In the genomic region with DNA sequence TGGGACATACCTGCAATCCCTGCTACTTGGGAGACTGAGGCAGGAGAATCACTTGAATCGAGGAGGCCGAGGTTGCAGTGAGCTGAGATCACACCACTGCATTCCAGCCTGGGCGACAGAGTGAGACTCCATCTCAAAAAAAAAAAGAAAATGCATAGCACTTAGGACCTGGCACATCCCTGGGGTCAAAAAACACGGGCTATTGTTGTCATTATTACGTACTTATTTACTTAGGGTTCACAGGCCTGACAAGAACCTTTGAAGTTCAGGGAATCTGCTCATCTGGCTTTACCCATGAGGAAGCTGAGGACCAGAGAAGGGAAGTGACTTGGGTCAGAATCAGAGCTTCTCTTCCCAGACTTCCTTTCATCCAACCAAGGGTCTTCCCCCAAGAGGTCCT, we compare ENCODE assay signal across 1 cellular context.
A peak's percentile ranks its signal among the peaks of the same experiment; 100 is the strongest.
TF ChIP-seq lines count a peak whose summit lies in the region.

No MANE protein-coding gene starts in this region.

TF ChIP-seq in HepG2, 621 proteins besides CTCF, POLR2A, EP300 and RAD21 (continued from another document and continues in another):
- TF ChIP-seq, protein P1, sequence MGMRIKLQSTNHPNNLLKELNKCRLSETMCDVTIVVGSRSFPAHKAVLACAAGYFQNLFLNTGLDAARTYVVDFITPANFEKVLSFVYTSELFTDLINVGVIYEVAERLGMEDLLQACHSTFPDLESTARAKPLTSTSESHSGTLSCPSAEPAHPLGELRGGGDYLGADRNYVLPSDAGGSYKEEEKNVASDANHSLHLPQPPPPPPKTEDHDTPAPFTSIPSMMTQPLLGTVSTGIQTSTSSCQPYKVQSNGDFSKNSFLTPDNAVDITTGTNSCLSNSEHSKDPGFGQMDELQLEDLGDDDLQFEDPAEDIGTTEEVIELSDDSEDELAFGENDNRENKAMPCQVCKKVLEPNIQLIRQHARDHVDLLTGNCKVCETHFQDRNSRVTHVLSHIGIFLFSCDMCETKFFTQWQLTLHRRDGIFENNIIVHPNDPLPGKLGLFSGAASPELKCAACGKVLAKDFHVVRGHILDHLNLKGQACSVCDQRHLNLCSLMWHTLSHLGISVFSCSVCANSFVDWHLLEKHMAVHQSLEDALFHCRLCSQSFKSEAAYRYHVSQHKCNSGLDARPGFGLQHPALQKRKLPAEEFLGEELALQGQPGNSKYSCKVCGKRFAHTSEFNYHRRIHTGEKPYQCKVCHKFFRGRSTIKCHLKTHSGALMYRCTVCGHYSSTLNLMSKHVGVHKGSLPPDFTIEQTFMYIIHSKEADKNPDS (CRISPR knock-in tag; IDR thresholded peaks at IDR 0.05): no peak
- TF ChIP-seq, protein P2, sequence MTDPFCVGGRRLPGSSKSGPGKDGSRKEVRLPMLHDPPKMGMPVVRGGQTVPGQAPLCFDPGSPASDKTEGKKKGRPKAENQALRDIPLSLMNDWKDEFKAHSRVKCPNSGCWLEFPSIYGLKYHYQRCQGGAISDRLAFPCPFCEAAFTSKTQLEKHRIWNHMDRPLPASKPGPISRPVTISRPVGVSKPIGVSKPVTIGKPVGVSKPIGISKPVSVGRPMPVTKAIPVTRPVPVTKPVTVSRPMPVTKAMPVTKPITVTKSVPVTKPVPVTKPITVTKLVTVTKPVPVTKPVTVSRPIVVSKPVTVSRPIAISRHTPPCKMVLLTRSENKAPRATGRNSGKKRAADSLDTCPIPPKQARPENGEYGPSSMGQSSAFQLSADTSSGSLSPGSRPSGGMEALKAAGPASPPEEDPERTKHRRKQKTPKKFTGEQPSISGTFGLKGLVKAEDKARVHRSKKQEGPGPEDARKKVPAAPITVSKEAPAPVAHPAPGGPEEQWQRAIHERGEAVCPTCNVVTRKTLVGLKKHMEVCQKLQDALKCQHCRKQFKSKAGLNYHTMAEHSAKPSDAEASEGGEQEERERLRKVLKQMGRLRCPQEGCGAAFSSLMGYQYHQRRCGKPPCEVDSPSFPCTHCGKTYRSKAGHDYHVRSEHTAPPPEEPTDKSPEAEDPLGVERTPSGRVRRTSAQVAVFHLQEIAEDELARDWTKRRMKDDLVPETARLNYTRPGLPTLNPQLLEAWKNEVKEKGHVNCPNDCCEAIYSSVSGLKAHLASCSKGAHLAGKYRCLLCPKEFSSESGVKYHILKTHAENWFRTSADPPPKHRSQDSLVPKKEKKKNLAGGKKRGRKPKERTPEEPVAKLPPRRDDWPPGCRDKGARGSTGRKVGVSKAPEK (CRISPR knock-in tag; IDR thresholded peaks at IDR 0.05; ENCODE audit: borderline replicate concordance): no peak
- peak; percentile 65; the same call in 1 of the 2 replicates for TF ChIP-seq NR2F2 (IDR thresholded peaks at IDR 0.05; ENCODE audit: borderline replicate concordance, low read depth)
- TF ChIP-seq ZFP82 (CRISPR knock-in tag; IDR thresholded peaks at IDR 0.05; ENCODE audit: borderline replicate concordance): no peak
- TF ChIP-seq, protein P3, sequence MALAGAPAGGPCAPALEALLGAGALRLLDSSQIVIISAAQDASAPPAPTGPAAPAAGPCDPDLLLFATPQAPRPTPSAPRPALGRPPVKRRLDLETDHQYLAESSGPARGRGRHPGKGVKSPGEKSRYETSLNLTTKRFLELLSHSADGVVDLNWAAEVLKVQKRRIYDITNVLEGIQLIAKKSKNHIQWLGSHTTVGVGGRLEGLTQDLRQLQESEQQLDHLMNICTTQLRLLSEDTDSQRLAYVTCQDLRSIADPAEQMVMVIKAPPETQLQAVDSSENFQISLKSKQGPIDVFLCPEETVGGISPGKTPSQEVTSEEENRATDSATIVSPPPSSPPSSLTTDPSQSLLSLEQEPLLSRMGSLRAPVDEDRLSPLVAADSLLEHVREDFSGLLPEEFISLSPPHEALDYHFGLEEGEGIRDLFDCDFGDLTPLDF (CRISPR knock-in tag; IDR thresholded peaks at IDR 0.05): no peak
- no peak for TF ChIP-seq TEAD2 (CRISPR knock-in tag; IDR thresholded peaks at IDR 0.05)
- TF ChIP-seq ARID2 (CRISPR knock-in tag; IDR thresholded peaks at IDR 0.05; ENCODE audit: borderline replicate concordance): no peak
- TF ChIP-seq PHF21A (CRISPR knock-in tag; IDR thresholded peaks at IDR 0.05): no peak; the same call in 1 of the 2 replicates
- TF ChIP-seq LCORL (IDR thresholded peaks at IDR 0.05): no peak
- peak; percentile 73; the same call in 1 of the 2 replicates for TF ChIP-seq LCORL (CRISPR knock-in tag; IDR thresholded peaks at IDR 0.05)
- TF ChIP-seq ZNF644 (CRISPR knock-in tag; IDR thresholded peaks at IDR 0.05; ENCODE audit: low read depth): no peak
- TF ChIP-seq ZNF501 (CRISPR knock-in tag; IDR thresholded peaks at IDR 0.05): no peak
- no peak for TF ChIP-seq ATM (IDR thresholded peaks at IDR 0.05; ENCODE audit: borderline replicate concordance)
- TF ChIP-seq, protein P4, sequence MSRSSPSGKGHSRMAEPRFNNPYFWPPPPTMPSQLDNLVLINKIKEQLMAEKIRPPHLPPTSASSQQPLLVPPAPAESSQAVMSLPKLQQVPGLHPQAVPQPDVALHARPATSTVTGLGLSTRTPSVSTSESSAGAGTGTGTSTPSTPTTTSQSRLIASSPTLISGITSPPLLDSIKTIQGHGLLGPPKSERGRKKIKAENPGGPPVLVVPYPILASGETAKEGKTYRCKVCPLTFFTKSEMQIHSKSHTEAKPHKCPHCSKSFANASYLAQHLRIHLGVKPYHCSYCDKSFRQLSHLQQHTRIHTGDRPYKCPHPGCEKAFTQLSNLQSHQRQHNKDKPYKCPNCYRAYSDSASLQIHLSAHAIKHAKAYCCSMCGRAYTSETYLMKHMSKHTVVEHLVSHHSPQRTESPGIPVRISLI (CRISPR knock-in tag; IDR thresholded peaks at IDR 0.05; ENCODE audit: borderline replicate concordance): peak; percentile 87
- TF ChIP-seq NFE2L1 (CRISPR knock-in tag; IDR thresholded peaks at IDR 0.05; ENCODE audit: borderline replicate concordance): no peak
- no peak for TF ChIP-seq ZNF10 (CRISPR knock-in tag; IDR thresholded peaks at IDR 0.05; ENCODE audit: borderline replicate concordance, low read depth)
- TF ChIP-seq TBX2 (CRISPR knock-in tag; IDR thresholded peaks at IDR 0.05; ENCODE audit: borderline replicate concordance): peak; percentile 61; the same call in 1 of the 2 replicates
- TF ChIP-seq MIER2 (CRISPR knock-in tag; IDR thresholded peaks at IDR 0.05): no peak
- TF ChIP-seq, protein P5, sequence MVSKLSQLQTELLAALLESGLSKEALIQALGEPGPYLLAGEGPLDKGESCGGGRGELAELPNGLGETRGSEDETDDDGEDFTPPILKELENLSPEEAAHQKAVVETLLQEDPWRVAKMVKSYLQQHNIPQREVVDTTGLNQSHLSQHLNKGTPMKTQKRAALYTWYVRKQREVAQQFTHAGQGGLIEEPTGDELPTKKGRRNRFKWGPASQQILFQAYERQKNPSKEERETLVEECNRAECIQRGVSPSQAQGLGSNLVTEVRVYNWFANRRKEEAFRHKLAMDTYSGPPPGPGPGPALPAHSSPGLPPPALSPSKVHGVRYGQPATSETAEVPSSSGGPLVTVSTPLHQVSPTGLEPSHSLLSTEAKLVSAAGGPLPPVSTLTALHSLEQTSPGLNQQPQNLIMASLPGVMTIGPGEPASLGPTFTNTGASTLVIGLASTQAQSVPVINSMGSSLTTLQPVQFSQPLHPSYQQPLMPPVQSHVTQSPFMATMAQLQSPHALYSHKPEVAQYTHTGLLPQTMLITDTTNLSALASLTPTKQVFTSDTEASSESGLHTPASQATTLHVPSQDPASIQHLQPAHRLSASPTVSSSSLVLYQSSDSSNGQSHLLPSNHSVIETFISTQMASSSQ (IDR thresholded peaks at IDR 0.05; ENCODE audit: low read depth): no peak
- TF ChIP-seq, protein P5 (CRISPR knock-in tag; IDR thresholded peaks at IDR 0.05; ENCODE audit: borderline replicate concordance): no peak
- no peak for TF ChIP-seq ZNF543 (CRISPR knock-in tag; IDR thresholded peaks at IDR 0.05)
- peak; percentile 16; the same call in 1 of the 2 replicates for TF ChIP-seq CEBPG (CRISPR knock-in tag; IDR thresholded peaks at IDR 0.05)
- TF ChIP-seq ZNF549 (CRISPR knock-in tag; IDR thresholded peaks at IDR 0.05): no peak
- TF ChIP-seq FOXK1 (CRISPR knock-in tag; IDR thresholded peaks at IDR 0.05; ENCODE audit: borderline replicate concordance, low read depth): no peak
- peak; percentile 79 for TF ChIP-seq CREM (IDR thresholded peaks at IDR 0.05)
- no peak for TF ChIP-seq CREM (CRISPR knock-in tag; IDR thresholded peaks at IDR 0.05)
- TF ChIP-seq ARHGAP35 (CRISPR knock-in tag; IDR thresholded peaks at IDR 0.05; ENCODE audit: borderline replicate concordance): no peak
- peak; percentile 64 for TF ChIP-seq BCL6 (CRISPR knock-in tag; IDR thresholded peaks at IDR 0.05)
- TF ChIP-seq MEF2D (CRISPR knock-in tag; IDR thresholded peaks at IDR 0.05): no peak
- TF ChIP-seq ZNF251 (CRISPR knock-in tag; IDR thresholded peaks at IDR 0.05): no peak
- no peak for TF ChIP-seq ZNF790 (CRISPR knock-in tag; IDR thresholded peaks at IDR 0.05; ENCODE audit: borderline replicate concordance)
- TF ChIP-seq TBX3 (IDR thresholded peaks at IDR 0.05; ENCODE audit: borderline replicate concordance): peak; percentile 52; the same call in 1 of the 2 replicates
- TF ChIP-seq, protein P6, sequence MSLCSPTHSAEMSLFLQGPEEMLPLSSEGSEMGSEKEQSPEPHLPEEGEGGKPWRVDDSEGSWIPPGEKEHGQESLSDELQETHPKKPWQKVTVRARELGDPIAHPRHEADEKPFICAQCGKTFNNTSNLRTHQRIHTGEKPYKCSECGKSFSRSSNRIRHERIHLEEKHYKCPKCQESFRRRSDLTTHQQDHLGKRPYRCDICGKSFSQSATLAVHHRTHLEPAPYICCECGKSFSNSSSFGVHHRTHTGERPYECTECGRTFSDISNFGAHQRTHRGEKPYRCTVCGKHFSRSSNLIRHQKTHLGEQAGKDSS (CRISPR knock-in tag; IDR thresholded peaks at IDR 0.05; ENCODE audit: borderline replicate concordance, low read depth): no peak
- TF ChIP-seq ZNF382 (CRISPR knock-in tag; IDR thresholded peaks at IDR 0.05; ENCODE audit: borderline replicate concordance): no peak
- TF ChIP-seq ZBTB38 (CRISPR knock-in tag; IDR thresholded peaks at IDR 0.05): no peak
- TF ChIP-seq, protein P7, sequence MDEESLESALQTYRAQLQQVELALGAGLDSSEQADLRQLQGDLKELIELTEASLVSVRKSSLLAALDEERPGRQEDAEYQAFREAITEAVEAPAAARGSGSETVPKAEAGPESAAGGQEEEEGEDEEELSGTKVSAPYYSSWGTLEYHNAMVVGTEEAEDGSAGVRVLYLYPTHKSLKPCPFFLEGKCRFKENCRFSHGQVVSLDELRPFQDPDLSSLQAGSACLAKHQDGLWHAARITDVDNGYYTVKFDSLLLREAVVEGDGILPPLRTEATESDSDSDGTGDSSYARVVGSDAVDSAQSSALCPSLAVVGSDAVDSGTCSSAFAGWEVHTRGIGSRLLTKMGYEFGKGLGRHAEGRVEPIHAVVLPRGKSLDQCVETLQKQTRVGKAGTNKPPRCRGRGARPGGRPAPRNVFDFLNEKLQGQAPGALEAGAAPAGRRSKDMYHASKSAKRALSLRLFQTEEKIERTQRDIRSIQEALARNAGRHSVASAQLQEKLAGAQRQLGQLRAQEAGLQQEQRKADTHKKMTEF (CRISPR knock-in tag; IDR thresholded peaks at IDR 0.05): peak; percentile 41; the same call in 1 of the 2 replicates
- TF ChIP-seq, protein P8, sequence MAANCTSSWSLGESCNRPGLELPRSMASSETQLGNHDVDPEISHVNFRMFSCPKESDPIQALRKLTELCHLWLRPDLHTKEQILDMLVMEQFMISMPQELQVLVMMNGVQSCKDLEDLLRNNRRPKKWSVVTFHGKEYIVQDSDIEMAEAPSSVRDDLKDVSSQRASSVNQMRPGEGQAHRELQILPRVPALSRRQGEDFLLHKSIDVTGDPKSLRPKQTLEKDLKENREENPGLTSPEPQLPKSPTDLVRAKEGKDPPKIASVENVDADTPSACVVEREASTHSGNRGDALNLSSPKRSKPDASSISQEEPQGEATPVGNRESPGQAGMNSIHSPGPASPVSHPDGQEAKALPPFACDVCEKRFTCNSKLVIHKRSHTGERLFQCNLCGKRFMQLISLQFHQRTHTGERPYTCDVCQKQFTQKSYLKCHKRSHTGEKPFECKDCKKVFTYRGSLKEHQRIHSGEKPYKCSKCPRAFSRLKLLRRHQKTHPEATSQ (CRISPR knock-in tag; IDR thresholded peaks at IDR 0.05; ENCODE audit: borderline replicate concordance): no peak
- no peak for TF ChIP-seq ZNF225 (CRISPR knock-in tag; IDR thresholded peaks at IDR 0.05)
- TF ChIP-seq GFI1 (CRISPR knock-in tag; IDR thresholded peaks at IDR 0.05; ENCODE audit: borderline replicate concordance): no peak
- no peak for TF ChIP-seq ZNF747 (CRISPR knock-in tag; IDR thresholded peaks at IDR 0.05; ENCODE audit: borderline replicate concordance)
- no peak for TF ChIP-seq MEIS2 (CRISPR knock-in tag; IDR thresholded peaks at IDR 0.05)
- no peak for TF ChIP-seq ZNF563 (CRISPR knock-in tag; IDR thresholded peaks at IDR 0.05)
- no peak for TF ChIP-seq ZNF12 (CRISPR knock-in tag; IDR thresholded peaks at IDR 0.05)
- TF ChIP-seq, protein P9, sequence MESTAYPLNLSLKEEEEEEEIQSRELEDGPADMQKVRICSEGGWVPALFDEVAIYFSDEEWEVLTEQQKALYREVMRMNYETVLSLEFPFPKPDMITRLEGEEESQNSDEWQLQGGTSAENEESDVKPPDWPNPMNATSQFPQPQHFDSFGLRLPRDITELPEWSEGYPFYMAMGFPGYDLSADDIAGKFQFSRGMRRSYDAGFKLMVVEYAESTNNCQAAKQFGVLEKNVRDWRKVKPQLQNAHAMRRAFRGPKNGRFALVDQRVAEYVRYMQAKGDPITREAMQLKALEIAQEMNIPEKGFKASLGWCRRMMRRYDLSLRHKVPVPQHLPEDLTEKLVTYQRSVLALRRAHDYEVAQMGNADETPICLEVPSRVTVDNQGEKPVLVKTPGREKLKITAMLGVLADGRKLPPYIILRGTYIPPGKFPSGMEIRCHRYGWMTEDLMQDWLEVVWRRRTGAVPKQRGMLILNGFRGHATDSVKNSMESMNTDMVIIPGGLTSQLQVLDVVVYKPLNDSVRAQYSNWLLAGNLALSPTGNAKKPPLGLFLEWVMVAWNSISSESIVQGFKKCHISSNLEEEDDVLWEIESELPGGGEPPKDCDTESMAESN (CRISPR knock-in tag; conservative IDR thresholded peaks at IDR 0.05): no peak
- no peak for TF ChIP-seq FOXM1 (CRISPR knock-in tag; IDR thresholded peaks at IDR 0.05)
